In the genomic region with DNA sequence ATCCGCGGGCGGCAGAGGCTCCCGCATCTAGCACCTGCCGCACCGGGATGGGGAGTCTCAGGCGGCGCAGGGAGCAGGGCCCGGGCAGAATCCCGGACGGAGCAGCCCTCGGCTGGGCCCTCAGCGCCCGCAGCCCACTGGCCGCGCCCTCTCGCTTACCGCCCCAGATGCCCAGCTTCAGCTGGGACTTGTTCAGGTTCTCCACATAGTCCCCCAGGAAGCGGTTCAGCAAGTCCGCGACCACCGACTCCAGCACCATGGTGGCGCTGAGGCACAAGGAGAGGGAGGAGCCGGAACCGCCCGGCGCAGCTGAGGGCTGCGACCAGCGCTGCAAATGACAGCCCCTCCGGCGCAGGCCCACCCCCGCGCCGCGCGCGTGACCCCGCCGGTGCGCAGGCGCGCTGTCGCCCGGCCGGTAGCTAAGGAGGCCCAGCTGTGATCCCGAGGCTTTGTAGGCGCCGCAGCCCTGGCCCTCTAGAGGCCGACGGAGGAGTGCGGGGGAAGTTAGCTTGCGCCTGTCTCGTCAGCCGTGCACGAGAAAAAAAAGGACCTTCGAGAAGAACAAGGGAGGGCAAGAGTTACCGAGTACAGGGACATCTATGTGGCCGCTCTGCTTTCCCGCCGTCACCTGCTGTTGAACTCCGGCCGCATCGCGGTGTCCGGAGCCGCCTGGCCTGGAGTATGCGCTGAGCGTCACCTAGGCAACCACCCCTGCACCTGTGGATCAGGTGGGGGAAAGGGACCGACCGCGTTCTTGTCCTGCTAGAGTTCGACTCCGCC, we compare ENCODE assay signal across 1 cellular context.
TF ChIP-seq lines count a peak whose summit lies in the region.

Gene VPS13C (minus strand): TSS at position 332 of the 780 bp plus-strand sequence. CDS start 73 bp downstream, at position 259.

TF ChIP-seq in HepG2, 621 proteins besides CTCF, POLR2A, EP300 and RAD21 (continued from another document and continues in another):
- TF ChIP-seq, protein P1, sequence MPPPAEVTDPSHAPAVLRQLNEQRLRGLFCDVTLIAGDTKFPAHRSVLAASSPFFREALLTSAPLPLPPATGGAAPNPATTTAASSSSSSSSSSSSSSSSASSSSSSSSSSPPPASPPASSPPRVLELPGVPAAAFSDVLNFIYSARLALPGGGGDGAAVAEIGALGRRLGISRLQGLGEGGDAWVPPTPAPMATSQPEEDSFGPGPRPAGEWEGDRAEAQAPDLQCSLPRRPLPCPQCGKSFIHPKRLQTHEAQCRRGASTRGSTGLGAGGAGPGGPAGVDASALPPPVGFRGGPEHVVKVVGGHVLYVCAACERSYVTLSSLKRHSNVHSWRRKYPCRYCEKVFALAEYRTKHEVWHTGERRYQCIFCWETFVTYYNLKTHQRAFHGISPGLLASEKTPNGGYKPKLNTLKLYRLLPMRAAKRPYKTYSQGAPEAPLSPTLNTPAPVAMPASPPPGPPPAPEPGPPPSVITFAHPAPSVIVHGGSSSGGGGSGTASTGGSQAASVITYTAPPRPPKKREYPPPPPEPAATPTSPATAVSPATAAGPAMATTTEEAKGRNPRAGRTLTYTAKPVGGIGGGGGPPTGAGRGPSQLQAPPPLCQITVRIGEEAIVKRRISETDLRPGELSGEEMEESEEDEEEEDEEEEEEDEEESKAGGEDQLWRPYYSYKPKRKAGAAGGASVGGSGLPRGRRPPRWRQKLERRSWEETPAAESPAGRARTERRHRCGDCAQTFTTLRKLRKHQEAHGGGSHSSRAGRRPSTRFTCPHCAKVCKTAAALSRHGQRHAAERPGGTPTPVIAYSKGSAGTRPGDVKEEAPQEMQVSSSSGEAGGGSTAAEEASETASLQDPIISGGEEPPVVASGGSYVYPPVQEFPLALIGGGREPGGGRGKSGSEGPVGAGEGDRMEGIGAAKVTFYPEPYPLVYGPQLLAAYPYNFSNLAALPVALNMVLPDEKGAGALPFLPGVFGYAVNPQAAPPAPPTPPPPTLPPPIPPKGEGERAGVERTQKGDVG (CRISPR knock-in tag; IDR thresholded peaks at IDR 0.05; ENCODE audit: borderline replicate concordance), result 0 out of 2 replicates have a peak, but pooled peaks have one; percentile 53
- no peak for TF ChIP-seq PLRG1 (conservative IDR thresholded peaks at IDR 0.05)
- TF ChIP-seq ZNF543 (CRISPR knock-in tag; IDR thresholded peaks at IDR 0.05), result peak; percentile 90
- no peak for TF ChIP-seq NPAS2 (CRISPR knock-in tag; IDR thresholded peaks at IDR 0.05; ENCODE audit: borderline replicate concordance)
- TF ChIP-seq YEATS4 (CRISPR knock-in tag; IDR thresholded peaks at IDR 0.05; ENCODE audit: borderline replicate concordance), result peak; percentile 85; the same call in 1 of the 2 replicates
- TF ChIP-seq EED (CRISPR knock-in tag; IDR thresholded peaks at IDR 0.05), result 0 out of 2 replicates have a peak, but pooled peaks have one; percentile 42
- no peak for TF ChIP-seq ZNF549 (CRISPR knock-in tag; IDR thresholded peaks at IDR 0.05)
- TF ChIP-seq, protein P2, sequence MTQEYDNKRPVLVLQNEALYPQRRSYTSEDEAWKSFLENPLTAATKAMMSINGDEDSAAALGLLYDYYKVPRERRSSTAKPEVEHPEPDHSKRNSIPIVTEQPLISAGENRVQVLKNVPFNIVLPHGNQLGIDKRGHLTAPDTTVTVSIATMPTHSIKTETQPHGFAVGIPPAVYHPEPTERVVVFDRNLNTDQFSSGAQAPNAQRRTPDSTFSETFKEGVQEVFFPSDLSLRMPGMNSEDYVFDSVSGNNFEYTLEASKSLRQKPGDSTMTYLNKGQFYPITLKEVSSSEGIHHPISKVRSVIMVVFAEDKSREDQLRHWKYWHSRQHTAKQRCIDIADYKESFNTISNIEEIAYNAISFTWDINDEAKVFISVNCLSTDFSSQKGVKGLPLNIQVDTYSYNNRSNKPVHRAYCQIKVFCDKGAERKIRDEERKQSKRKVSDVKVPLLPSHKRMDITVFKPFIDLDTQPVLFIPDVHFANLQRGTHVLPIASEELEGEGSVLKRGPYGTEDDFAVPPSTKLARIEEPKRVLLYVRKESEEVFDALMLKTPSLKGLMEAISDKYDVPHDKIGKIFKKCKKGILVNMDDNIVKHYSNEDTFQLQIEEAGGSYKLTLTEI (CRISPR knock-in tag; conservative IDR thresholded peaks at IDR 0.05), result no peak
- TF ChIP-seq TFDP2 (CRISPR knock-in tag; IDR thresholded peaks at IDR 0.05), result peak; percentile 89
- peak; percentile 85 for TF ChIP-seq ZNF883 (CRISPR knock-in tag; IDR thresholded peaks at IDR 0.05; ENCODE audit: not compliant biosample characterization)
- peak; percentile 63; the same call in 1 of the 2 replicates for TF ChIP-seq DRAP1 (CRISPR knock-in tag; IDR thresholded peaks at IDR 0.05)
- no peak for TF ChIP-seq SOX6 (IDR thresholded peaks at IDR 0.05)
- TF ChIP-seq SOX6 (CRISPR knock-in tag; IDR thresholded peaks at IDR 0.05), result peak; percentile 50; the same call in 1 of the 2 replicates
- TF ChIP-seq MAZ (IDR thresholded peaks at IDR 0.05; ENCODE audit: borderline replicate concordance, low read depth, low read length), result no peak
- peak; percentile 73 for TF ChIP-seq MAZ (CRISPR knock-in tag; IDR thresholded peaks at IDR 0.05; ENCODE audit: low read depth)
- peak; percentile 56; the same call in 1 of the 2 replicates for TF ChIP-seq FOXP4 (CRISPR knock-in tag; IDR thresholded peaks at IDR 0.05)
- 0 out of 2 replicates have a peak, but pooled peaks have one; percentile 2 for TF ChIP-seq AHR (CRISPR knock-in tag; IDR thresholded peaks at IDR 0.05)
- TF ChIP-seq ZNF777 (CRISPR knock-in tag; IDR thresholded peaks at IDR 0.05), result peak; percentile 80
- no peak; the same call in 1 of the 2 replicates for TF ChIP-seq KMT2B (CRISPR knock-in tag; IDR thresholded peaks at IDR 0.05)
- TF ChIP-seq ZNF382 (CRISPR knock-in tag; IDR thresholded peaks at IDR 0.05; ENCODE audit: borderline replicate concordance), result no peak
- TF ChIP-seq SP140L (CRISPR knock-in tag; IDR thresholded peaks at IDR 0.05; ENCODE audit: borderline replicate concordance), result no peak
- TF ChIP-seq JDP2 (CRISPR knock-in tag; IDR thresholded peaks at IDR 0.05; ENCODE audit: borderline replicate concordance), result no peak
- TF ChIP-seq, protein P3, sequence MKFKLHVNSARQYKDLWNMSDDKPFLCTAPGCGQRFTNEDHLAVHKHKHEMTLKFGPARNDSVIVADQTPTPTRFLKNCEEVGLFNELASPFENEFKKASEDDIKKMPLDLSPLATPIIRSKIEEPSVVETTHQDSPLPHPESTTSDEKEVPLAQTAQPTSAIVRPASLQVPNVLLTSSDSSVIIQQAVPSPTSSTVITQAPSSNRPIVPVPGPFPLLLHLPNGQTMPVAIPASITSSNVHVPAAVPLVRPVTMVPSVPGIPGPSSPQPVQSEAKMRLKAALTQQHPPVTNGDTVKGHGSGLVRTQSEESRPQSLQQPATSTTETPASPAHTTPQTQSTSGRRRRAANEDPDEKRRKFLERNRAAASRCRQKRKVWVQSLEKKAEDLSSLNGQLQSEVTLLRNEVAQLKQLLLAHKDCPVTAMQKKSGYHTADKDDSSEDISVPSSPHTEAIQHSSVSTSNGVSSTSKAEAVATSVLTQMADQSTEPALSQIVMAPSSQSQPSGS (CRISPR knock-in tag; IDR thresholded peaks at IDR 0.05), result peak; percentile 49; the same call in 1 of the 2 replicates
- TF ChIP-seq DZIP1 (CRISPR knock-in tag; IDR thresholded peaks at IDR 0.05), result no peak
- no peak for TF ChIP-seq CHD4 (IDR thresholded peaks at IDR 0.05; ENCODE audit: borderline replicate concordance, low read length)
- peak; percentile 86; the same call in 1 of the 2 replicates for TF ChIP-seq ZNF451 (CRISPR knock-in tag; IDR thresholded peaks at IDR 0.05)
- no peak for TF ChIP-seq CEBPG (CRISPR knock-in tag; IDR thresholded peaks at IDR 0.05)
- no peak for TF ChIP-seq SP1 (IDR thresholded peaks at IDR 0.05)
- 0 out of 2 replicates have a peak, but pooled peaks have one; percentile 41 for TF ChIP-seq SP1 (CRISPR knock-in tag; IDR thresholded peaks at IDR 0.05)
- no peak for TF ChIP-seq ZNF850 (CRISPR knock-in tag; conservative IDR thresholded peaks at IDR 0.05)
- peak; percentile 72 for TF ChIP-seq POLR2AphosphoS5 (IDR thresholded peaks at IDR 0.05; ENCODE audit: low read depth, low read length)
- TF ChIP-seq, protein P4, sequence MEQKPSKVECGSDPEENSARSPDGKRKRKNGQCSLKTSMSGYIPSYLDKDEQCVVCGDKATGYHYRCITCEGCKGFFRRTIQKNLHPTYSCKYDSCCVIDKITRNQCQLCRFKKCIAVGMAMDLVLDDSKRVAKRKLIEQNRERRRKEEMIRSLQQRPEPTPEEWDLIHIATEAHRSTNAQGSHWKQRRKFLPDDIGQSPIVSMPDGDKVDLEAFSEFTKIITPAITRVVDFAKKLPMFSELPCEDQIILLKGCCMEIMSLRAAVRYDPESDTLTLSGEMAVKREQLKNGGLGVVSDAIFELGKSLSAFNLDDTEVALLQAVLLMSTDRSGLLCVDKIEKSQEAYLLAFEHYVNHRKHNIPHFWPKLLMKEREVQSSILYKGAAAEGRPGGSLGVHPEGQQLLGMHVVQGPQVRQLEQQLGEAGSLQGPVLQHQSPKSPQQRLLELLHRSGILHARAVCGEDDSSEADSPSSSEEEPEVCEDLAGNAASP (CRISPR knock-in tag; IDR thresholded peaks at IDR 0.05; ENCODE audit: borderline replicate concordance), result no peak; the same call in 1 of the 2 replicates
- no peak for TF ChIP-seq ZSCAN9 (CRISPR knock-in tag; IDR thresholded peaks at IDR 0.05; ENCODE audit: borderline replicate concordance)
- TF ChIP-seq ZBTB7A (CRISPR knock-in tag; IDR thresholded peaks at IDR 0.05), result no peak
- TF ChIP-seq, protein P5, sequence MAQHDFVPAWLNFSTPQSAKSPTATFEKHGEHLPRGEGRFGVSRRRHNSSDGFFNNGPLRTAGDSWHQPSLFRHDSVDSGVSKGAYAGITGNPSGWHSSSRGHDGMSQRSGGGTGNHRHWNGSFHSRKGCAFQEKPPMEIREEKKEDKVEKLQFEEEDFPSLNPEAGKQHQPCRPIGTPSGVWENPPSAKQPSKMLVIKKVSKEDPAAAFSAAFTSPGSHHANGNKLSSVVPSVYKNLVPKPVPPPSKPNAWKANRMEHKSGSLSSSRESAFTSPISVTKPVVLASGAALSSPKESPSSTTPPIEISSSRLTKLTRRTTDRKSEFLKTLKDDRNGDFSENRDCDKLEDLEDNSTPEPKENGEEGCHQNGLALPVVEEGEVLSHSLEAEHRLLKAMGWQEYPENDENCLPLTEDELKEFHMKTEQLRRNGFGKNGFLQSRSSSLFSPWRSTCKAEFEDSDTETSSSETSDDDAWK (CRISPR knock-in tag; IDR thresholded peaks at IDR 0.05), result no peak
- TF ChIP-seq, protein P6, sequence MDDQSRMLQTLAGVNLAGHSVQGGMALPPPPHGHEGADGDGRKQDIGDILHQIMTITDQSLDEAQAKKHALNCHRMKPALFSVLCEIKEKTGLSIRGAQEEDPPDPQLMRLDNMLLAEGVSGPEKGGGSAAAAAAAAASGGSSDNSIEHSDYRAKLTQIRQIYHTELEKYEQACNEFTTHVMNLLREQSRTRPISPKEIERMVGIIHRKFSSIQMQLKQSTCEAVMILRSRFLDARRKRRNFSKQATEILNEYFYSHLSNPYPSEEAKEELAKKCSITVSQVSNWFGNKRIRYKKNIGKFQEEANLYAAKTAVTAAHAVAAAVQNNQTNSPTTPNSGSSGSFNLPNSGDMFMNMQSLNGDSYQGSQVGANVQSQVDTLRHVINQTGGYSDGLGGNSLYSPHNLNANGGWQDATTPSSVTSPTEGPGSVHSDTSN (CRISPR knock-in tag; IDR thresholded peaks at IDR 0.05; ENCODE audit: borderline replicate concordance), result no peak
- TF ChIP-seq ZNF552 (CRISPR knock-in tag; IDR thresholded peaks at IDR 0.05; ENCODE audit: borderline replicate concordance), result peak; percentile 30; the same call in 1 of the 2 replicates
- TF ChIP-seq ZFP36L1 (CRISPR knock-in tag; IDR thresholded peaks at IDR 0.05), result no peak
- peak; percentile 58; the same call in 1 of the 2 replicates for TF ChIP-seq ISX (CRISPR knock-in tag; conservative IDR thresholded peaks at IDR 0.05)
- no peak for TF ChIP-seq MEIS1 (CRISPR knock-in tag; IDR thresholded peaks at IDR 0.05; ENCODE audit: borderline replicate concordance)
- peak; percentile 49; the same call in 1 of the 2 replicates for TF ChIP-seq HMG20A (CRISPR knock-in tag; IDR thresholded peaks at IDR 0.05; ENCODE audit: borderline replicate concordance)
- TF ChIP-seq RFX5 (IDR thresholded peaks at IDR 0.05; ENCODE audit: low read depth, low read length), result peak; percentile 44; the same call in 1 of the 2 replicates
